ENCODE assay signal across 2 cellular contexts in the genomic region with DNA sequence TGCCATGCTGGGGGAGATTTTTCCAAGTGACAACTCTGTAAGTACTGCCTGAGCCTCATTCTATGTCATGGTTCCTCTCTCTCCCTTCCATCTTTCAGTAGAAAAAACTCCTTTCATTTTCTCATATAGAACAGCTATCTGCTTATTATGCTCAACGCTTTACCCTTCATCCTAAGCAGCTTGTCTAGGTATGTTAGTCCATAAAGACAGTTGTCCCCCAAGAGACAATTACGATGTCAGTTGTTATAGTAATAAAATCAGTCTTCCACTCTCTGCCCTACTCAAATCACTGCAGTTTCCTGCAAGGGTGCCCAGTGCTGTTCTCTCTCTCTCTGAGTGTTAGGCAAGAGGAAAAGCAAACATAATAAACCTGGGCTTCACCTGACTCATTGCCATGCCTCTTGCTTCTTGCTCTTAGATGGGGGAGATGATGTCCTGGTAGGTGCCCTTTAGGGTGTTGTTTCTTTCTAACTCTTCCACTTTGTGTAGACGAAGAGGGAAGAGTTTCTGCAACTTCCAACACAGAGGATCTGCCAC.
A peak's percentile ranks its signal among the peaks of the same experiment; 100 is the strongest.
TF ChIP-seq lines count a peak whose summit lies in the region.

No MANE protein-coding gene starts in this region.

TF ChIP-seq in liver, 16 proteins besides CTCF, POLR2A, EP300 and RAD21 (continued from another document):
- no peak for TF ChIP-seq SP1 (IDR thresholded peaks at IDR 0.05)
- TF ChIP-seq TAF1 (conservative IDR thresholded peaks at IDR 0.05): no peak
- peak; percentile 18 for TF ChIP-seq ZBTB33 (IDR thresholded peaks at IDR 0.05)
- no peak for TF ChIP-seq HNF4G (IDR thresholded peaks at IDR 0.05)
- TF ChIP-seq GABPA (IDR thresholded peaks at IDR 0.05 in 1 of 2, conservative IDR thresholded peaks at IDR 0.05 in 1 of 2): no peak
- TF ChIP-seq, protein P1, sequence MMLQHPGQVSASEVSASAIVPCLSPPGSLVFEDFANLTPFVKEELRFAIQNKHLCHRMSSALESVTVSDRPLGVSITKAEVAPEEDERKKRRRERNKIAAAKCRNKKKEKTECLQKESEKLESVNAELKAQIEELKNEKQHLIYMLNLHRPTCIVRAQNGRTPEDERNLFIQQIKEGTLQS (IDR thresholded peaks at IDR 0.05): no peak
- TF ChIP-seq REST (IDR thresholded peaks at IDR 0.05): no peak
- TF ChIP-seq FOXA2 (IDR thresholded peaks at IDR 0.05): peak; percentile 14
- TF ChIP-seq FOXA1 (IDR thresholded peaks at IDR 0.05): no peak
- no peak for TF ChIP-seq NR2F2 (IDR thresholded peaks at IDR 0.05)

TF ChIP-seq in HepG2, 621 proteins besides CTCF, POLR2A, EP300 and RAD21 (continued from another document):
- TF ChIP-seq, protein P2, sequence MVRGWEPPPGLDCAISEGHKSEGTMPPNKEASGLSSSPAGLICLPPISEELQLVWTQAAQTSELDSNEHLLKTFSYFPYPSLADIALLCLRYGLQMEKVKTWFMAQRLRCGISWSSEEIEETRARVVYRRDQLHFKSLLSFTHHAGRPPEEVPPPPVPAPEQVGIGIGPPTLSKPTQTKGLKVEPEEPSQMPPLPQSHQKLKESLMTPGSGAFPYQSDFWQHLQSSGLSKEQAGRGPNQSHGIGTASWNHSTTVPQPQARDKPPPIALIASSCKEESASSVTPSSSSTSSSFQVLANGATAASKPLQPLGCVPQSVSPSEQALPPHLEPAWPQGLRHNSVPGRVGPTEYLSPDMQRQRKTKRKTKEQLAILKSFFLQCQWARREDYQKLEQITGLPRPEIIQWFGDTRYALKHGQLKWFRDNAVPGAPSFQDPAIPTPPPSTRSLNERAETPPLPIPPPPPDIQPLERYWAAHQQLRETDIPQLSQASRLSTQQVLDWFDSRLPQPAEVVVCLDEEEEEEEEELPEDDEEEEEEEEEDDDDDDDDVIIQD (CRISPR knock-in tag; IDR thresholded peaks at IDR 0.05; ENCODE audit: low read depth): no peak
- TF ChIP-seq RBAK (CRISPR knock-in tag; IDR thresholded peaks at IDR 0.05): no peak
- TF ChIP-seq, protein P3, sequence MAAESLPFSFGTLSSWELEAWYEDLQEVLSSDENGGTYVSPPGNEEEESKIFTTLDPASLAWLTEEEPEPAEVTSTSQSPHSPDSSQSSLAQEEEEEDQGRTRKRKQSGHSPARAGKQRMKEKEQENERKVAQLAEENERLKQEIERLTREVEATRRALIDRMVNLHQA (CRISPR knock-in tag; IDR thresholded peaks at IDR 0.05): no peak
- no peak for TF ChIP-seq ZNF264 (CRISPR knock-in tag; IDR thresholded peaks at IDR 0.05)
- TF ChIP-seq, protein P4, sequence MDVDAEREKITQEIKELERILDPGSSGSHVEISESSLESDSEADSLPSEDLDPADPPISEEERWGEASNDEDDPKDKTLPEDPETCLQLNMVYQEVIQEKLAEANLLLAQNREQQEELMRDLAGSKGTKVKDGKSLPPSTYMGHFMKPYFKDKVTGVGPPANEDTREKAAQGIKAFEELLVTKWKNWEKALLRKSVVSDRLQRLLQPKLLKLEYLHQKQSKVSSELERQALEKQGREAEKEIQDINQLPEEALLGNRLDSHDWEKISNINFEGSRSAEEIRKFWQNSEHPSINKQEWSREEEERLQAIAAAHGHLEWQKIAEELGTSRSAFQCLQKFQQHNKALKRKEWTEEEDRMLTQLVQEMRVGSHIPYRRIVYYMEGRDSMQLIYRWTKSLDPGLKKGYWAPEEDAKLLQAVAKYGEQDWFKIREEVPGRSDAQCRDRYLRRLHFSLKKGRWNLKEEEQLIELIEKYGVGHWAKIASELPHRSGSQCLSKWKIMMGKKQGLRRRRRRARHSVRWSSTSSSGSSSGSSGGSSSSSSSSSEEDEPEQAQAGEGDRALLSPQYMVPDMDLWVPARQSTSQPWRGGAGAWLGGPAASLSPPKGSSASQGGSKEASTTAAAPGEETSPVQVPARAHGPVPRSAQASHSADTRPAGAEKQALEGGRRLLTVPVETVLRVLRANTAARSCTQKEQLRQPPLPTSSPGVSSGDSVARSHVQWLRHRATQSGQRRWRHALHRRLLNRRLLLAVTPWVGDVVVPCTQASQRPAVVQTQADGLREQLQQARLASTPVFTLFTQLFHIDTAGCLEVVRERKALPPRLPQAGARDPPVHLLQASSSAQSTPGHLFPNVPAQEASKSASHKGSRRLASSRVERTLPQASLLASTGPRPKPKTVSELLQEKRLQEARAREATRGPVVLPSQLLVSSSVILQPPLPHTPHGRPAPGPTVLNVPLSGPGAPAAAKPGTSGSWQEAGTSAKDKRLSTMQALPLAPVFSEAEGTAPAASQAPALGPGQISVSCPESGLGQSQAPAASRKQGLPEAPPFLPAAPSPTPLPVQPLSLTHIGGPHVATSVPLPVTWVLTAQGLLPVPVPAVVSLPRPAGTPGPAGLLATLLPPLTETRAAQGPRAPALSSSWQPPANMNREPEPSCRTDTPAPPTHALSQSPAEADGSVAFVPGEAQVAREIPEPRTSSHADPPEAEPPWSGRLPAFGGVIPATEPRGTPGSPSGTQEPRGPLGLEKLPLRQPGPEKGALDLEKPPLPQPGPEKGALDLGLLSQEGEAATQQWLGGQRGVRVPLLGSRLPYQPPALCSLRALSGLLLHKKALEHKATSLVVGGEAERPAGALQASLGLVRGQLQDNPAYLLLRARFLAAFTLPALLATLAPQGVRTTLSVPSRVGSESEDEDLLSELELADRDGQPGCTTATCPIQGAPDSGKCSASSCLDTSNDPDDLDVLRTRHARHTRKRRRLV (CRISPR knock-in tag; IDR thresholded peaks at IDR 0.05): no peak
- no peak for TF ChIP-seq CBX1 (IDR thresholded peaks at IDR 0.05; ENCODE audit: low read depth)
- TF ChIP-seq MIXL1 (CRISPR knock-in tag; IDR thresholded peaks at IDR 0.05): no peak
- TF ChIP-seq ZBTB33 (CRISPR knock-in tag; IDR thresholded peaks at IDR 0.05): no peak
- TF ChIP-seq RARA (CRISPR knock-in tag; IDR thresholded peaks at IDR 0.05): no peak
- TF ChIP-seq ZNF121 (CRISPR knock-in tag; IDR thresholded peaks at IDR 0.05): no peak
